1 cellular context compared by ENCODE assay signal in the genomic region with DNA sequence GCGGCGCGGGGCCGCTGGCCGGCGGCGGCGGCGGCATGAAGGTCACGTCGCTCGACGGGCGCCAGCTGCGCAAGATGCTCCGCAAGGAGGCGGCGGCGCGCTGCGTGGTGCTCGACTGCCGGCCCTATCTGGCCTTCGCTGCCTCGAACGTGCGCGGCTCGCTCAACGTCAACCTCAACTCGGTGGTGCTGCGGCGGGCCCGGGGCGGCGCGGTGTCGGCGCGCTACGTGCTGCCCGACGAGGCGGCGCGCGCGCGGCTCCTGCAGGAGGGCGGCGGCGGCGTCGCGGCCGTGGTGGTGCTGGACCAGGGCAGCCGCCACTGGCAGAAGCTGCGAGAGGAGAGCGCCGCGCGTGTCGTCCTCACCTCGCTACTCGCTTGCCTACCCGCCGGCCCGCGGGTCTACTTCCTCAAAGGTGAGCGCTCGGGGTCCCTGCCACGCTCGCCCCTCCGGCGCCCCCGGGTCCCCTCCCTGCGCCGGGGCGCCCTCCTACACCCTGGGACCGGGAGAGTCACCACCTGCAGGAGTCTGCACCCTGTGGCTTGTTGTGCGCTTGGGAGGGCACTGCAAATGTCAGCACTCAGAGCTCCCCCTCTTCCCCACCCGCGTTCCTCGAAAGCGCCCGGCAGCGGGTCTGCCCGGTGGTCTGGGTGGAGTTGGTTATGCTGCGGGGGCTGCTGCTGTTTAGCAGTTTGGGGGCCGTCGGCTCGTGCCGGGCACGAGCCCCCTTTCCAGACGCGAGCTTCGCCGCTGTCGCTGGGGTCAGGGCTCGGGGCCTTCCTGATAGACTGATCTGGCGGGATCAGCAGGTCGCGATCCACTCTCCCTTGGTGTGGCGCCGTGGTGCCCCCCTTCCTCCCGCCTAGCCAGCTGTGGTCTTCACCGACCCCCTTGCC.
A peak's percentile ranks its signal among the peaks of the same experiment; 100 is the strongest.
TF ChIP-seq lines count a peak whose summit lies in the region.

No MANE protein-coding gene starts in this region.

TF ChIP-seq in HEK293, 187 proteins besides CTCF, POLR2A, EP300 and RAD21 (continued from another document and continues in another):
- TF ChIP-seq ZNF280C (tag by site-specific recombination; IDR thresholded peaks at IDR 0.05) (no peak), ZFP69B (tag by site-specific recombination; IDR thresholded peaks at IDR 0.05) (no peak), ZNF221 (tag by site-specific recombination; IDR thresholded peaks at IDR 0.05; ENCODE audit: borderline replicate concordance) (no peak), ZNF394 (tag by site-specific recombination; IDR thresholded peaks at IDR 0.05; ENCODE audit: borderline replicate concordance) (no peak), ZNF670 (tag by site-specific recombination; IDR thresholded peaks at IDR 0.05; ENCODE audit: low read depth) (no peak), ZNF391 (tag by site-specific recombination; IDR thresholded peaks at IDR 0.05; ENCODE audit: borderline replicate concordance, low read depth) (no peak), YY1 (tag by site-specific recombination; IDR thresholded peaks at IDR 0.05) (no peak), ZNF501 (tag by site-specific recombination; IDR thresholded peaks at IDR 0.05) (no peak), ZNF560 (tag by site-specific recombination; IDR thresholded peaks at IDR 0.05; ENCODE audit: borderline replicate concordance) (no peak), KLF7 (tag by site-specific recombination; IDR thresholded peaks at IDR 0.05; ENCODE audit: borderline replicate concordance) (no peak), ZNF521 (tag by site-specific recombination; IDR thresholded peaks at IDR 0.05) (no peak), ZNF558 (tag by site-specific recombination; IDR thresholded peaks at IDR 0.05) (no peak), ZNF48 (tag by site-specific recombination; IDR thresholded peaks at IDR 0.05) (no peak), ZNF596 (tag by site-specific recombination; IDR thresholded peaks at IDR 0.05) (no peak), RBAK (tag by site-specific recombination; IDR thresholded peaks at IDR 0.05) (no peak), ZNF776 (tag by site-specific recombination; IDR thresholded peaks at IDR 0.05; ENCODE audit: borderline replicate concordance) (no peak), ZNF138 (tag by site-specific recombination; IDR thresholded peaks at IDR 0.05; ENCODE audit: borderline replicate concordance) (no peak), ZNF530 (tag by site-specific recombination; IDR thresholded peaks at IDR 0.05; ENCODE audit: low read depth) (no peak), ZNF473 (tag by site-specific recombination; IDR thresholded peaks at IDR 0.05) (no peak), ZNF354C (tag by site-specific recombination; IDR thresholded peaks at IDR 0.05; ENCODE audit: borderline replicate concordance, low read depth) (no peak), ZNF112 (tag by site-specific recombination; IDR thresholded peaks at IDR 0.05) (no peak), HOXD13 (CRISPR knock-in tag; IDR thresholded peaks at IDR 0.05; ENCODE audit: borderline replicate concordance) (no peak), ZNF548 (tag by site-specific recombination; IDR thresholded peaks at IDR 0.05) (no peak), GLIS2 (tag by site-specific recombination; IDR thresholded peaks at IDR 0.05) (peak; percentile 85), ZNF747 (tag by site-specific recombination; IDR thresholded peaks at IDR 0.05) (no peak), SCRT2 (tag by site-specific recombination; IDR thresholded peaks at IDR 0.05) (peak; percentile 91), ZNF266 (tag by site-specific recombination; IDR thresholded peaks at IDR 0.05; ENCODE audit: low read depth) (no peak), GFI1B (tag by site-specific recombination; IDR thresholded peaks at IDR 0.05) (no peak), SP2 (tag by site-specific recombination; IDR thresholded peaks at IDR 0.05) (0 out of 2 replicates have a peak, but pooled peaks have one; percentile 24), ZNF830 (tag by site-specific recombination; IDR thresholded peaks at IDR 0.05; ENCODE audit: low read depth) (no peak), ZXDB (tag by site-specific recombination; IDR thresholded peaks at IDR 0.05) (peak; percentile 6; the same call in 1 of the 2 replicates), ZNF280D (tag by site-specific recombination; IDR thresholded peaks at IDR 0.05) (no peak), ZSCAN18 (tag by site-specific recombination; IDR thresholded peaks at IDR 0.05) (no peak), ZNF223 (tag by site-specific recombination; IDR thresholded peaks at IDR 0.05) (no peak), ZNF621 (tag by site-specific recombination; IDR thresholded peaks at IDR 0.05) (no peak), KLF9 (tag by site-specific recombination; IDR thresholded peaks at IDR 0.05; ENCODE audit: low read depth) (no peak), OVOL3 (tag by site-specific recombination; IDR thresholded peaks at IDR 0.05) (no peak), ZBTB48 (tag by site-specific recombination; IDR thresholded peaks at IDR 0.05) (peak; percentile 51; the same call in 1 of the 2 replicates), ZNF16 (tag by site-specific recombination; IDR thresholded peaks at IDR 0.05; ENCODE audit: low read depth) (no peak), ZBTB49 (tag by site-specific recombination; IDR thresholded peaks at IDR 0.05; ENCODE audit: low read depth) (no peak), MEIS1 (CRISPR knock-in tag; IDR thresholded peaks at IDR 0.05; ENCODE audit: borderline replicate concordance) (no peak), ZNF510 (tag by site-specific recombination; IDR thresholded peaks at IDR 0.05; ENCODE audit: insufficient replicate concordance) (no peak), ZNF544 (tag by site-specific recombination; IDR thresholded peaks at IDR 0.05) (no peak), ZBTB20 (tag by site-specific recombination; IDR thresholded peaks at IDR 0.05) (peak; percentile 34; the same call in 1 of the 2 replicates), ZNF121 (tag by site-specific recombination; IDR thresholded peaks at IDR 0.05) (no peak)
- TF ChIP-seq, protein P1, sequence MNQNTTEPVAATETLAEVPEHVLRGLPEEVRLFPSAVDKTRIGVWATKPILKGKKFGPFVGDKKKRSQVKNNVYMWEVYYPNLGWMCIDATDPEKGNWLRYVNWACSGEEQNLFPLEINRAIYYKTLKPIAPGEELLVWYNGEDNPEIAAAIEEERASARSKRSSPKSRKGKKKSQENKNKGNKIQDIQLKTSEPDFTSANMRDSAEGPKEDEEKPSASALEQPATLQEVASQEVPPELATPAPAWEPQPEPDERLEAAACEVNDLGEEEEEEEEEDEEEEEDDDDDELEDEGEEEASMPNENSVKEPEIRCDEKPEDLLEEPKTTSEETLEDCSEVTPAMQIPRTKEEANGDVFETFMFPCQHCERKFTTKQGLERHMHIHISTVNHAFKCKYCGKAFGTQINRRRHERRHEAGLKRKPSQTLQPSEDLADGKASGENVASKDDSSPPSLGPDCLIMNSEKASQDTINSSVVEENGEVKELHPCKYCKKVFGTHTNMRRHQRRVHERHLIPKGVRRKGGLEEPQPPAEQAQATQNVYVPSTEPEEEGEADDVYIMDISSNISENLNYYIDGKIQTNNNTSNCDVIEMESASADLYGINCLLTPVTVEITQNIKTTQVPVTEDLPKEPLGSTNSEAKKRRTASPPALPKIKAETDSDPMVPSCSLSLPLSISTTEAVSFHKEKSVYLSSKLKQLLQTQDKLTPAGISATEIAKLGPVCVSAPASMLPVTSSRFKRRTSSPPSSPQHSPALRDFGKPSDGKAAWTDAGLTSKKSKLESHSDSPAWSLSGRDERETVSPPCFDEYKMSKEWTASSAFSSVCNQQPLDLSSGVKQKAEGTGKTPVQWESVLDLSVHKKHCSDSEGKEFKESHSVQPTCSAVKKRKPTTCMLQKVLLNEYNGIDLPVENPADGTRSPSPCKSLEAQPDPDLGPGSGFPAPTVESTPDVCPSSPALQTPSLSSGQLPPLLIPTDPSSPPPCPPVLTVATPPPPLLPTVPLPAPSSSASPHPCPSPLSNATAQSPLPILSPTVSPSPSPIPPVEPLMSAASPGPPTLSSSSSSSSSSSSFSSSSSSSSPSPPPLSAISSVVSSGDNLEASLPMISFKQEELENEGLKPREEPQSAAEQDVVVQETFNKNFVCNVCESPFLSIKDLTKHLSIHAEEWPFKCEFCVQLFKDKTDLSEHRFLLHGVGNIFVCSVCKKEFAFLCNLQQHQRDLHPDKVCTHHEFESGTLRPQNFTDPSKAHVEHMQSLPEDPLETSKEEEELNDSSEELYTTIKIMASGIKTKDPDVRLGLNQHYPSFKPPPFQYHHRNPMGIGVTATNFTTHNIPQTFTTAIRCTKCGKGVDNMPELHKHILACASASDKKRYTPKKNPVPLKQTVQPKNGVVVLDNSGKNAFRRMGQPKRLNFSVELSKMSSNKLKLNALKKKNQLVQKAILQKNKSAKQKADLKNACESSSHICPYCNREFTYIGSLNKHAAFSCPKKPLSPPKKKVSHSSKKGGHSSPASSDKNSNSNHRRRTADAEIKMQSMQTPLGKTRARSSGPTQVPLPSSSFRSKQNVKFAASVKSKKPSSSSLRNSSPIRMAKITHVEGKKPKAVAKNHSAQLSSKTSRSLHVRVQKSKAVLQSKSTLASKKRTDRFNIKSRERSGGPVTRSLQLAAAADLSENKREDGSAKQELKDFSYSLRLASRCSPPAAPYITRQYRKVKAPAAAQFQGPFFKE (tag by site-specific recombination; IDR thresholded peaks at IDR 0.05; ENCODE audit: borderline replicate concordance) = no peak
- TF ChIP-seq, protein P2, sequence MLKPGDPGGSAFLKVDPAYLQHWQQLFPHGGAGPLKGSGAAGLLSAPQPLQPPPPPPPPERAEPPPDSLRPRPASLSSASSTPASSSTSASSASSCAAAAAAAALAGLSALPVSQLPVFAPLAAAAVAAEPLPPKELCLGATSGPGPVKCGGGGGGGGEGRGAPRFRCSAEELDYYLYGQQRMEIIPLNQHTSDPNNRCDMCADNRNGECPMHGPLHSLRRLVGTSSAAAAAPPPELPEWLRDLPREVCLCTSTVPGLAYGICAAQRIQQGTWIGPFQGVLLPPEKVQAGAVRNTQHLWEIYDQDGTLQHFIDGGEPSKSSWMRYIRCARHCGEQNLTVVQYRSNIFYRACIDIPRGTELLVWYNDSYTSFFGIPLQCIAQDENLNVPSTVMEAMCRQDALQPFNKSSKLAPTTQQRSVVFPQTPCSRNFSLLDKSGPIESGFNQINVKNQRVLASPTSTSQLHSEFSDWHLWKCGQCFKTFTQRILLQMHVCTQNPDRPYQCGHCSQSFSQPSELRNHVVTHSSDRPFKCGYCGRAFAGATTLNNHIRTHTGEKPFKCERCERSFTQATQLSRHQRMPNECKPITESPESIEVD (tag by site-specific recombination; IDR thresholded peaks at IDR 0.05) = no peak
